In genomic region chr2:96952976-96953610, GRCh38 we compare ENCODE assay signal across 11 cellular contexts. TPM values are rescaled to one million over a fixed set of nuclear protein-coding genes. Genes with fewer than 3 reads are reported as not detected.
DNase-seq lines count a peak whose midpoint lies in the region; ATAC-seq and TF ChIP-seq lines count a peak whose summit lies in the region.
"Had no signal": no experiment of that assay in that cellular context is flagged by ENCODE, and none has a peak within 500 bp of the region (broad histone marks: within the 10 kb centered on the region; RNA-seq: fewer than 3 reads in every experiment).

No MANE protein-coding gene starts in this region.

- no peak overlapping the region for H3K4me3 ChIP-seq in esophagus (ENCODE audit: low read depth in 1 of 2, low read length in 2 of 2)
- H3K4me3 ChIP-seq in muscle layer of colon (ENCODE audit: low read depth in 1 of 2, low read length in 2 of 2), result peak overlapping the region in 1 of 2 donors; percentile 42
- no peak overlapping the region for H3K4me3 ChIP-seq in tibial nerve
- H3K4me3 ChIP-seq in naive thymus-derived CD4-positive, alpha-beta T cell (ENCODE audit: low read length), result no peak overlapping the region

- DNase-seq in activated naive CD4-positive, alpha-beta T cell treated with anti-CD3 and anti-CD28 coated beads, Interleukin-2, amount 50 U/mL, for 72 hours (ENCODE audit: low spot score in 2 of 2), result no peak
- no peak for DNase-seq in activated naive CD4-positive, alpha-beta T cell treated with Interleukin-2 at 50 U/mL for 16 hours
- peak; percentile 32 to 38 for DNase-seq in tibial nerve (ENCODE audit: low spot score in 2 of 2)
- DNase-seq in naive thymus-derived CD4-positive, alpha-beta T cell, result no peak
- DNase-seq: DMS79, NCI-H187 treated with DMSO at 0.1 percent for 48 hours had no signal

- peaks cover 0 to 2% of the 10 kb centered on the region in 2 donors for H3K36me3 ChIP-seq in esophagus (ENCODE audit: control insufficient read depth in 2 of 2, insufficient read depth in 2 of 2, low read length in 1 of 2)
- no peaks in the 10 kb centered on the region for H3K36me3 ChIP-seq in muscle layer of colon (ENCODE audit: insufficient read depth, low read length)
- no peaks in the 10 kb centered on the region for H3K36me3 ChIP-seq in tibial nerve
- H3K36me3 ChIP-seq in naive thymus-derived CD4-positive, alpha-beta T cell (ENCODE audit: control insufficient read depth in 2 of 3, insufficient read depth in 3 of 3, low read length in 3 of 3), result no peaks in the 10 kb centered on the region

- no peak for ATAC-seq in activated naive CD4-positive, alpha-beta T cell treated with anti-CD3 and anti-CD28 coated beads, Interleukin-2, amount 50 U/mL, for 72 hours
- no peak for ATAC-seq in GM19035 (IDR thresholded peaks at IDR 0.05; ENCODE audit: unreplicated experiment)
- ATAC-seq in naive thymus-derived CD4-positive, alpha-beta T cell, result no peak
- ATAC-seq in HG03469 (IDR thresholded peaks at IDR 0.05; ENCODE audit: unreplicated experiment), result no peak

- H3K9me3 Mint-ChIP-seq in activated naive CD4-positive, alpha-beta T cell treated with anti-CD3 and anti-CD28 coated beads, Interleukin-2, amount 50 U/mL, for 72 hours, result no peaks in the 10 kb centered on the region
- no peaks in the 10 kb centered on the region for H3K9me3 Mint-ChIP-seq in naive thymus-derived CD4-positive, alpha-beta T cell
- H3K9me3 Mint-ChIP-seq: T-helper 2 cell treated with Interferon-gamma antibody and Interleukin-4, amounts not matched to agents 5 μg/mL and 100 μg/mL, for 36 hours had no signal

- H3K36me3 Mint-ChIP-seq in activated naive CD4-positive, alpha-beta T cell treated with anti-CD3 and anti-CD28 coated beads, Interleukin-2, amount 50 U/mL, for 72 hours, result no peaks in the 10 kb centered on the region
- no peaks in the 10 kb centered on the region for H3K36me3 Mint-ChIP-seq in naive thymus-derived CD4-positive, alpha-beta T cell

- H3K27ac Mint-ChIP-seq in activated naive CD4-positive, alpha-beta T cell treated with anti-CD3 and anti-CD28 coated beads, Interleukin-2, amount 50 U/mL, for 72 hours, result peak overlapping the region; percentile 72 to 74
- peak overlapping the region in 2 of 9 donors; percentile 31 to 90 for H3K27ac Mint-ChIP-seq in naive thymus-derived CD4-positive, alpha-beta T cell

- intact Hi-C loops in naive thymus-derived CD4-positive, alpha-beta T cell (cut with micrococcal nuclease), result loop anchor here in 1 of 2 donors (5.0 kb wide), 2 partner anchors 41 to 159 kb away; partner anchors contain the start of gene ANKRD36

- peaks cover 14 to 40% (median 20%) of the 10 kb centered on the region in 7 donors for H3K4me1 Mint-ChIP-seq in naive thymus-derived CD4-positive, alpha-beta T cell

- H3K4me1 ChIP-seq in esophagus (ENCODE audit: control insufficient read depth in 2 of 2, insufficient read depth in 2 of 2, low read length in 1 of 2) (peaks cover 4 to 10% of the 10 kb centered on the region in 2 donors), muscle layer of colon (ENCODE audit: insufficient read depth, low read length) (peaks cover 55% of the 10 kb centered on the region), tibial nerve (peaks cover 0 to 82% (median 41%) of the 10 kb centered on the region in 4 donors)
- peaks cover 13 to 14% of the 10 kb centered on the region in 2 donors for H3K4me1 ChIP-seq in naive thymus-derived CD4-positive, alpha-beta T cell (ENCODE audit: control insufficient read depth in 2 of 2, insufficient read depth in 2 of 2, low read length in 2 of 2)

- H3K9me3 ChIP-seq in esophagus (ENCODE audit: control insufficient read depth in 2 of 2, insufficient read depth in 1 of 2, low read depth in 1 of 2, low read length in 1 of 2) (no peaks in the 10 kb centered on the region), muscle layer of colon (ENCODE audit: low read length) (no peaks in the 10 kb centered on the region), tibial nerve (no peaks in the 10 kb centered on the region)
- no peaks in the 10 kb centered on the region for H3K9me3 ChIP-seq in naive thymus-derived CD4-positive, alpha-beta T cell (ENCODE audit: control insufficient read depth in 2 of 3, low read length in 3 of 3)

- TF ChIP-seq POLR2A in tibial nerve (IDR thresholded peaks at IDR 0.05), result peak in 1 of 2 donors; percentile 7

- no peak overlapping the region for H3K9ac ChIP-seq in muscle layer of colon (ENCODE audit: low read length)

- no peak overlapping the region for H3K4me3 Mint-ChIP-seq in naive thymus-derived CD4-positive, alpha-beta T cell

- POLR2A ChIA-PET in naive thymus-derived CD4-positive, alpha-beta T cell (lab: Charles Lee), result interaction anchor here (0.7 to 19.7 kb wide), 5 partner anchors 11 to 113 kb away, joined by 3 to 288 read pairs (median 3); partner anchors contain the start of genes ANKRD39 and SEMA4C

- no peak for TF ChIP-seq CTCF in tibial nerve (IDR thresholded peaks at IDR 0.05)

- TF ChIP-seq EP300 in tibial nerve (IDR thresholded peaks at IDR 0.05), result peak; percentile 34 to 83

- peaks cover 0 to 2% (median 0%) of the 10 kb centered on the region in 5 donors for H3K27me3 Mint-ChIP-seq in naive thymus-derived CD4-positive, alpha-beta T cell

- H3K27ac ChIP-seq in esophagus (ENCODE audit: low read depth in 2 of 2, low read length in 1 of 2) (peak overlapping the region; percentile 20 to 69), muscle layer of colon (ENCODE audit: low read depth, low read length) (peak overlapping the region; percentile 92), tibial nerve (peak overlapping the region; percentile 37 to 89 (median 64))
- no peak overlapping the region for H3K27ac ChIP-seq in naive thymus-derived CD4-positive, alpha-beta T cell (ENCODE audit: low read depth, low read length)

- no peaks in the 10 kb centered on the region for H3K27me3 ChIP-seq in esophagus (ENCODE audit: control insufficient read depth in 1 of 2, insufficient read depth in 2 of 2, low read length in 2 of 2)
- H3K27me3 ChIP-seq in muscle layer of colon (ENCODE audit: control insufficient read depth in 1 of 2, insufficient read depth in 2 of 2, low read length in 2 of 2), result no peaks in the 10 kb centered on the region
- no peaks in the 10 kb centered on the region for H3K27me3 ChIP-seq in tibial nerve
- H3K27me3 ChIP-seq in naive thymus-derived CD4-positive, alpha-beta T cell (ENCODE audit: control insufficient read depth in 2 of 2, insufficient read depth in 2 of 2, low read length in 2 of 2), result no peaks in the 10 kb centered on the region

- CTCF ChIA-PET in naive thymus-derived CD4-positive, alpha-beta T cell (lab: Charles Lee), result interaction anchor here (0.6 to 10.4 kb wide), 10 partner anchors 8 to 426 kb away, joined by 3 to 144 read pairs (median 4); partner anchors contain the start of genes ANKRD36 and ANKRD39

- WGBS in esophagus, 2 donors, result 55 to 57% methylated on average over 11 of the region's 11 CpGs
- WGBS in tibial nerve, 2 donors, result 24 to 34% methylated on average over 9 to 11 of the region's 11 CpGs

RNA-seq across cellular contexts. Expression of gene FAM178B, which starts 33.3 kb away (rescaled TPM):
- under 1 TPM; 0.31 to 0.43 TPM for total RNA-seq in activated naive CD4-positive, alpha-beta T cell treated with anti-CD3 and anti-CD28 coated beads, Interleukin-2, amount 50 U/mL, for 72 hours
- polyA plus RNA-seq in esophagus, result under 1 TPM; 0.55 to 0.92 TPM
- 10 to 100 TPM in 1 of 4 donors, 1 to 10 TPM in 3; 1.9 to 14.1 (median 3.5) TPM for total RNA-seq in tibial nerve
- 1 to 10 TPM in 2 of 5 experiments, under 1 TPM in 2, not detected in 1; 0.97 to 2.1 (median 1.1) TPM for total RNA-seq in naive thymus-derived CD4-positive, alpha-beta T cell
- under 1 TPM; 0.49 to 0.97 TPM for polyA plus RNA-seq in naive thymus-derived CD4-positive, alpha-beta T cell

Comparison
In these comparisons a context has a peak if more than half of its experiments do, and no peak if none do; other contexts are left out.
1. DNase-seq: peak in tibial nerve (2 of 2); none in activated naive CD4-positive, alpha-beta T cell treated with anti-CD3 and anti-CD28 coated beads, Interleukin-2, amount 50 U/mL, for 72 hours (0 of 2), activated naive CD4-positive, alpha-beta T cell treated with Interleukin-2 at 50 U/mL for 16 hours (single experiment) and naive thymus-derived CD4-positive, alpha-beta T cell (0 of 9).